1 cellular context compared by ENCODE assay signal in the genomic region with DNA sequence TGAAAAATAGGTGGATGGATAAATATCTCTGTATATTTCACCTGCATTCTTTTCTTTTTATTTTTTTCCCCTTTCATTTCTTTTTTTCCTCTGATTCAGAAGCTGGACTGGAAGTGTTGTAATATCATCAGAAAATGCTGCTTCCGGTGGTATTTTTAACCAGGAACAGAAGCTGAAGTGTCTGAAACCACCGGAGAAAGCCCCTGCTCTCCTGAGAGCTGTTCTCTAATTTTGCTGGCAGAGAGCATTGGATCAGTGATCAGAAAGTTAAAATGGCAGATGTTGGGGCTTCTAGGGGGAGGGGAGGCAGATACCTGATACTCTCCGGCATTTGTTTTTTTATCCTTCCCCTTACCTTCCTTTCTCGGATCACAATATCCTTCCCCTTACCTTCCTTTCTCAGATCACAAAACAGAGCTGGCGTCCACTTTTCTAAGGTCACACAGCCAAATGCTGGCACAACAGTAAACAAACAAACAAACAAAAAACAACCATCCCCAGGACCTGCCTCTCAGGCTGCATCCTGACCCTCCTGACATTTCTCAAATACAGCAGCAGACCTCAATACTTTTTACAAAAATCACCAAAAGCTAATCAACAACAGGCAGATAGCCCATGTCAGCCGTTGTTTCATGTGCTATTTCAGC.
TF ChIP-seq lines count a peak whose summit lies in the region.

No MANE protein-coding gene starts in this region.

TF ChIP-seq in GM12878, 131 proteins besides CTCF, POLR2A, EP300 and RAD21 (continued from another document and continues in another):
- TF ChIP-seq, protein P1, sequence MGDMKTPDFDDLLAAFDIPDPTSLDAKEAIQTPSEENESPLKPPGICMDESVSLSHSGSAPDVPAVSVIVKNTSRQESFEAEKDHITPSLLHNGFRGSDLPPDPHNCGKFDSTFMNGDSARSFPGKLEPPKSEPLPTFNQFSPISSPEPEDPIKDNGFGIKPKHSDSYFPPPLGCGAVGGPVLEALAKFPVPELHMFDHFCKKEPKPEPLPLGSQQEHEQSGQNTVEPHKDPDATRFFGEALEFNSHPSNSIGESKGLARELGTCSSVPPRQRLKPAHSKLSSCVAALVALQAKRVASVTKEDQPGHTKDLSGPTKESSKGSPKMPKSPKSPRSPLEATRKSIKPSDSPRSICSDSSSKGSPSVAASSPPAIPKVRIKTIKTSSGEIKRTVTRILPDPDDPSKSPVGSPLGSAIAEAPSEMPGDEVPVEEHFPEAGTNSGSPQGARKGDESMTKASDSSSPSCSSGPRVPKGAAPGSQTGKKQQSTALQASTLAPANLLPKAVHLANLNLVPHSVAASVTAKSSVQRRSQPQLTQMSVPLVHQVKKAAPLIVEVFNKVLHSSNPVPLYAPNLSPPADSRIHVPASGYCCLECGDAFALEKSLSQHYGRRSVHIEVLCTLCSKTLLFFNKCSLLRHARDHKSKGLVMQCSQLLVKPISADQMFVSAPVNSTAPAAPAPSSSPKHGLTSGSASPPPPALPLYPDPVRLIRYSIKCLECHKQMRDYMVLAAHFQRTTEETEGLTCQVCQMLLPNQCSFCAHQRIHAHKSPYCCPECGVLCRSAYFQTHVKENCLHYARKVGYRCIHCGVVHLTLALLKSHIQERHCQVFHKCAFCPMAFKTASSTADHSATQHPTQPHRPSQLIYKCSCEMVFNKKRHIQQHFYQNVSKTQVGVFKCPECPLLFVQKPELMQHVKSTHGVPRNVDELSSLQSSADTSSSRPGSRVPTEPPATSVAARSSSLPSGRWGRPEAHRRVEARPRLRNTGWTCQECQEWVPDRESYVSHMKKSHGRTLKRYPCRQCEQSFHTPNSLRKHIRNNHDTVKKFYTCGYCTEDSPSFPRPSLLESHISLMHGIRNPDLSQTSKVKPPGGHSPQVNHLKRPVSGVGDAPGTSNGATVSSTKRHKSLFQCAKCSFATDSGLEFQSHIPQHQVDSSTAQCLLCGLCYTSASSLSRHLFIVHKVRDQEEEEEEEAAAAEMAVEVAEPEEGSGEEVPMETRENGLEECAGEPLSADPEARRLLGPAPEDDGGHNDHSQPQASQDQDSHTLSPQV (IDR thresholded peaks at IDR 0.05) = 0 out of 2 replicates have a peak, but pooled peaks have one; percentile 13
- no peak for TF ChIP-seq TCF7 (IDR thresholded peaks at IDR 0.05; ENCODE audit: borderline replicate concordance)
- TF ChIP-seq BHLHE40 (IDR thresholded peaks at IDR 0.05; ENCODE audit: borderline replicate concordance in 1 of 2, low read depth in 2 of 2, low read length in 1 of 2) = no peak
- no peak for TF ChIP-seq SP1 (IDR thresholded peaks at IDR 0.05; ENCODE audit: low read depth, low read length)
- TF ChIP-seq, protein P2, sequence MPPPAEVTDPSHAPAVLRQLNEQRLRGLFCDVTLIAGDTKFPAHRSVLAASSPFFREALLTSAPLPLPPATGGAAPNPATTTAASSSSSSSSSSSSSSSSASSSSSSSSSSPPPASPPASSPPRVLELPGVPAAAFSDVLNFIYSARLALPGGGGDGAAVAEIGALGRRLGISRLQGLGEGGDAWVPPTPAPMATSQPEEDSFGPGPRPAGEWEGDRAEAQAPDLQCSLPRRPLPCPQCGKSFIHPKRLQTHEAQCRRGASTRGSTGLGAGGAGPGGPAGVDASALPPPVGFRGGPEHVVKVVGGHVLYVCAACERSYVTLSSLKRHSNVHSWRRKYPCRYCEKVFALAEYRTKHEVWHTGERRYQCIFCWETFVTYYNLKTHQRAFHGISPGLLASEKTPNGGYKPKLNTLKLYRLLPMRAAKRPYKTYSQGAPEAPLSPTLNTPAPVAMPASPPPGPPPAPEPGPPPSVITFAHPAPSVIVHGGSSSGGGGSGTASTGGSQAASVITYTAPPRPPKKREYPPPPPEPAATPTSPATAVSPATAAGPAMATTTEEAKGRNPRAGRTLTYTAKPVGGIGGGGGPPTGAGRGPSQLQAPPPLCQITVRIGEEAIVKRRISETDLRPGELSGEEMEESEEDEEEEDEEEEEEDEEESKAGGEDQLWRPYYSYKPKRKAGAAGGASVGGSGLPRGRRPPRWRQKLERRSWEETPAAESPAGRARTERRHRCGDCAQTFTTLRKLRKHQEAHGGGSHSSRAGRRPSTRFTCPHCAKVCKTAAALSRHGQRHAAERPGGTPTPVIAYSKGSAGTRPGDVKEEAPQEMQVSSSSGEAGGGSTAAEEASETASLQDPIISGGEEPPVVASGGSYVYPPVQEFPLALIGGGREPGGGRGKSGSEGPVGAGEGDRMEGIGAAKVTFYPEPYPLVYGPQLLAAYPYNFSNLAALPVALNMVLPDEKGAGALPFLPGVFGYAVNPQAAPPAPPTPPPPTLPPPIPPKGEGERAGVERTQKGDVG (CRISPR knock-in tag; IDR thresholded peaks at IDR 0.05) = no peak
- peak; percentile 78 to 85 for TF ChIP-seq IKZF2 (IDR thresholded peaks at IDR 0.05)
- no peak for TF ChIP-seq ZNF622 (IDR thresholded peaks at IDR 0.05)
- no peak; the same call in 1 of the 2 replicates for TF ChIP-seq STAT1 (conservative IDR thresholded peaks at IDR 0.05)
- no peak for TF ChIP-seq KAT2A (conservative IDR thresholded peaks at IDR 0.05; ENCODE audit: control insufficient read depth, low read depth, low read length)
- TF ChIP-seq BMI1 (IDR thresholded peaks at IDR 0.05; ENCODE audit: borderline replicate concordance) = no peak
- peak; percentile 95 to 96 for TF ChIP-seq ETV6 (conservative IDR thresholded peaks at IDR 0.05 in 1 of 2, IDR thresholded peaks at IDR 0.05 in 1 of 2; ENCODE audit: borderline replicate concordance in 1 of 2, low read depth in 1 of 2)
- no peak for TF ChIP-seq POLR2AphosphoS2 (IDR thresholded peaks at IDR 0.05; ENCODE audit: low read depth, low read length)
- no peak for TF ChIP-seq EGR1 (IDR thresholded peaks at IDR 0.05; ENCODE audit: borderline replicate concordance in 1 of 2, low read depth in 2 of 2, low read length in 2 of 2)
- TF ChIP-seq, protein P3, sequence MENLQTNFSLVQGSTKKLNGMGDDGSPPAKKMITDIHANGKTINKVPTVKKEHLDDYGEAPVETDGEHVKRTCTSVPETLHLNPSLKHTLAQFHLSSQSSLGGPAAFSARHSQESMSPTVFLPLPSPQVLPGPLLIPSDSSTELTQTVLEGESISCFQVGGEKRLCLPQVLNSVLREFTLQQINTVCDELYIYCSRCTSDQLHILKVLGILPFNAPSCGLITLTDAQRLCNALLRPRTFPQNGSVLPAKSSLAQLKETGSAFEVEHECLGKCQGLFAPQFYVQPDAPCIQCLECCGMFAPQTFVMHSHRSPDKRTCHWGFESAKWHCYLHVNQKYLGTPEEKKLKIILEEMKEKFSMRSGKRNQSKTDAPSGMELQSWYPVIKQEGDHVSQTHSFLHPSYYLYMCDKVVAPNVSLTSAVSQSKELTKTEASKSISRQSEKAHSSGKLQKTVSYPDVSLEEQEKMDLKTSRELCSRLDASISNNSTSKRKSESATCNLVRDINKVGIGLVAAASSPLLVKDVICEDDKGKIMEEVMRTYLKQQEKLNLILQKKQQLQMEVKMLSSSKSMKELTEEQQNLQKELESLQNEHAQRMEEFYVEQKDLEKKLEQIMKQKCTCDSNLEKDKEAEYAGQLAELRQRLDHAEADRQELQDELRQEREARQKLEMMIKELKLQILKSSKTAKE (IDR thresholded peaks at IDR 0.05; ENCODE audit: low read depth, poor library complexity, severe bottlenecking) = peak; percentile 55
- no peak for TF ChIP-seq MXI1 (IDR thresholded peaks at IDR 0.05; ENCODE audit: low read depth, low read length)
- no peak for TF ChIP-seq NRF1 (conservative IDR thresholded peaks at IDR 0.05; ENCODE audit: low read depth, low read length)
- peak; percentile 71; the same call in 1 of the 2 replicates for TF ChIP-seq KDM1A (IDR thresholded peaks at IDR 0.05; ENCODE audit: borderline replicate concordance)
- peak; percentile 17; the same call in 1 of the 2 replicates for TF ChIP-seq BCL11A (IDR thresholded peaks at IDR 0.05; ENCODE audit: low read depth, low read length)
- peak; percentile 45; the same call in 1 of the 2 replicates for TF ChIP-seq SPI1 (IDR thresholded peaks at IDR 0.05; ENCODE audit: borderline replicate concordance, insufficient read depth, low read depth, low read length)
- TF ChIP-seq SMAD1 (IDR thresholded peaks at IDR 0.05; ENCODE audit: low read depth, partially characterized antibody) = peak; percentile 29
- TF ChIP-seq, protein P4, sequence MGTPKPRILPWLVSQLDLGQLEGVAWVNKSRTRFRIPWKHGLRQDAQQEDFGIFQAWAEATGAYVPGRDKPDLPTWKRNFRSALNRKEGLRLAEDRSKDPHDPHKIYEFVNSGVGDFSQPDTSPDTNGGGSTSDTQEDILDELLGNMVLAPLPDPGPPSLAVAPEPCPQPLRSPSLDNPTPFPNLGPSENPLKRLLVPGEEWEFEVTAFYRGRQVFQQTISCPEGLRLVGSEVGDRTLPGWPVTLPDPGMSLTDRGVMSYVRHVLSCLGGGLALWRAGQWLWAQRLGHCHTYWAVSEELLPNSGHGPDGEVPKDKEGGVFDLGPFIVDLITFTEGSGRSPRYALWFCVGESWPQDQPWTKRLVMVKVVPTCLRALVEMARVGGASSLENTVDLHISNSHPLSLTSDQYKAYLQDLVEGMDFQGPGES (IDR thresholded peaks at IDR 0.05) = 0 out of 2 replicates have a peak, but pooled peaks have one; percentile 20
- TF ChIP-seq JUND (IDR thresholded peaks at IDR 0.05; ENCODE audit: low read depth, low read length) = no peak
- TF ChIP-seq, protein P5, sequence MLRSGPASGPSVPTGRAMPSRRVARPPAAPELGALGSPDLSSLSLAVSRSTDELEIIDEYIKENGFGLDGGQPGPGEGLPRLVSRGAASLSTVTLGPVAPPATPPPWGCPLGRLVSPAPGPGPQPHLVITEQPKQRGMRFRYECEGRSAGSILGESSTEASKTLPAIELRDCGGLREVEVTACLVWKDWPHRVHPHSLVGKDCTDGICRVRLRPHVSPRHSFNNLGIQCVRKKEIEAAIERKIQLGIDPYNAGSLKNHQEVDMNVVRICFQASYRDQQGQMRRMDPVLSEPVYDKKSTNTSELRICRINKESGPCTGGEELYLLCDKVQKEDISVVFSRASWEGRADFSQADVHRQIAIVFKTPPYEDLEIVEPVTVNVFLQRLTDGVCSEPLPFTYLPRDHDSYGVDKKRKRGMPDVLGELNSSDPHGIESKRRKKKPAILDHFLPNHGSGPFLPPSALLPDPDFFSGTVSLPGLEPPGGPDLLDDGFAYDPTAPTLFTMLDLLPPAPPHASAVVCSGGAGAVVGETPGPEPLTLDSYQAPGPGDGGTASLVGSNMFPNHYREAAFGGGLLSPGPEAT (IDR thresholded peaks at IDR 0.05; ENCODE audit: low read depth) = peak; percentile 90
- TF ChIP-seq NFIC (IDR thresholded peaks at IDR 0.05; ENCODE audit: low read depth, low read length) = peak; percentile 89
- no peak for TF ChIP-seq WRNIP1 (IDR thresholded peaks at IDR 0.05; ENCODE audit: borderline replicate concordance, low read depth, low read length)
- 0 out of 2 replicates have a peak, but pooled peaks have one; percentile 8 for TF ChIP-seq IRF4 (IDR thresholded peaks at IDR 0.05; ENCODE audit: low read depth, low read length)
- no peak for TF ChIP-seq HDAC2 (IDR thresholded peaks at IDR 0.05)
- no peak for TF ChIP-seq SRF (IDR thresholded peaks at IDR 0.05; ENCODE audit: low read depth in 2 of 2, low read length in 2 of 2)
- TF ChIP-seq, protein P6, sequence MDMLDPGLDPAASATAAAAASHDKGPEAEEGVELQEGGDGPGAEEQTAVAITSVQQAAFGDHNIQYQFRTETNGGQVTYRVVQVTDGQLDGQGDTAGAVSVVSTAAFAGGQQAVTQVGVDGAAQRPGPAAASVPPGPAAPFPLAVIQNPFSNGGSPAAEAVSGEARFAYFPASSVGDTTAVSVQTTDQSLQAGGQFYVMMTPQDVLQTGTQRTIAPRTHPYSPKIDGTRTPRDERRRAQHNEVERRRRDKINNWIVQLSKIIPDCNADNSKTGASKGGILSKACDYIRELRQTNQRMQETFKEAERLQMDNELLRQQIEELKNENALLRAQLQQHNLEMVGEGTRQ (IDR thresholded peaks at IDR 0.05; ENCODE audit: borderline replicate concordance, low read depth, low read length) = no peak
- TF ChIP-seq, protein P7, sequence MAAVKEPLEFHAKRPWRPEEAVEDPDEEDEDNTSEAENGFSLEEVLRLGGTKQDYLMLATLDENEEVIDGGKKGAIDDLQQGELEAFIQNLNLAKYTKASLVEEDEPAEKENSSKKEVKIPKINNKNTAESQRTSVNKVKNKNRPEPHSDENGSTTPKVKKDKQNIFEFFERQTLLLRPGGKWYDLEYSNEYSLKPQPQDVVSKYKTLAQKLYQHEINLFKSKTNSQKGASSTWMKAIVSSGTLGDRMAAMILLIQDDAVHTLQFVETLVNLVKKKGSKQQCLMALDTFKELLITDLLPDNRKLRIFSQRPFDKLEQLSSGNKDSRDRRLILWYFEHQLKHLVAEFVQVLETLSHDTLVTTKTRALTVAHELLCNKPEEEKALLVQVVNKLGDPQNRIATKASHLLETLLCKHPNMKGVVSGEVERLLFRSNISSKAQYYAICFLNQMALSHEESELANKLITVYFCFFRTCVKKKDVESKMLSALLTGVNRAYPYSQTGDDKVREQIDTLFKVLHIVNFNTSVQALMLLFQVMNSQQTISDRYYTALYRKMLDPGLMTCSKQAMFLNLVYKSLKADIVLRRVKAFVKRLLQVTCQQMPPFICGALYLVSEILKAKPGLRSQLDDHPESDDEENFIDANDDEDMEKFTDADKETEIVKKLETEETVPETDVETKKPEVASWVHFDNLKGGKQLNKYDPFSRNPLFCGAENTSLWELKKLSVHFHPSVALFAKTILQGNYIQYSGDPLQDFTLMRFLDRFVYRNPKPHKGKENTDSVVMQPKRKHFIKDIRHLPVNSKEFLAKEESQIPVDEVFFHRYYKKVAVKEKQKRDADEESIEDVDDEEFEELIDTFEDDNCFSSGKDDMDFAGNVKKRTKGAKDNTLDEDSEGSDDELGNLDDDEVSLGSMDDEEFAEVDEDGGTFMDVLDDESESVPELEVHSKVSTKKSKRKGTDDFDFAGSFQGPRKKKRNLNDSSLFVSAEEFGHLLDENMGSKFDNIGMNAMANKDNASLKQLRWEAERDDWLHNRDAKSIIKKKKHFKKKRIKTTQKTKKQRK (IDR thresholded peaks at IDR 0.05; ENCODE audit: low read depth, low read length) = no peak
- peak; percentile 85 for TF ChIP-seq MEF2A (IDR thresholded peaks at IDR 0.05; ENCODE audit: insufficient read depth, low read depth, low read length)
- TF ChIP-seq, protein P8, sequence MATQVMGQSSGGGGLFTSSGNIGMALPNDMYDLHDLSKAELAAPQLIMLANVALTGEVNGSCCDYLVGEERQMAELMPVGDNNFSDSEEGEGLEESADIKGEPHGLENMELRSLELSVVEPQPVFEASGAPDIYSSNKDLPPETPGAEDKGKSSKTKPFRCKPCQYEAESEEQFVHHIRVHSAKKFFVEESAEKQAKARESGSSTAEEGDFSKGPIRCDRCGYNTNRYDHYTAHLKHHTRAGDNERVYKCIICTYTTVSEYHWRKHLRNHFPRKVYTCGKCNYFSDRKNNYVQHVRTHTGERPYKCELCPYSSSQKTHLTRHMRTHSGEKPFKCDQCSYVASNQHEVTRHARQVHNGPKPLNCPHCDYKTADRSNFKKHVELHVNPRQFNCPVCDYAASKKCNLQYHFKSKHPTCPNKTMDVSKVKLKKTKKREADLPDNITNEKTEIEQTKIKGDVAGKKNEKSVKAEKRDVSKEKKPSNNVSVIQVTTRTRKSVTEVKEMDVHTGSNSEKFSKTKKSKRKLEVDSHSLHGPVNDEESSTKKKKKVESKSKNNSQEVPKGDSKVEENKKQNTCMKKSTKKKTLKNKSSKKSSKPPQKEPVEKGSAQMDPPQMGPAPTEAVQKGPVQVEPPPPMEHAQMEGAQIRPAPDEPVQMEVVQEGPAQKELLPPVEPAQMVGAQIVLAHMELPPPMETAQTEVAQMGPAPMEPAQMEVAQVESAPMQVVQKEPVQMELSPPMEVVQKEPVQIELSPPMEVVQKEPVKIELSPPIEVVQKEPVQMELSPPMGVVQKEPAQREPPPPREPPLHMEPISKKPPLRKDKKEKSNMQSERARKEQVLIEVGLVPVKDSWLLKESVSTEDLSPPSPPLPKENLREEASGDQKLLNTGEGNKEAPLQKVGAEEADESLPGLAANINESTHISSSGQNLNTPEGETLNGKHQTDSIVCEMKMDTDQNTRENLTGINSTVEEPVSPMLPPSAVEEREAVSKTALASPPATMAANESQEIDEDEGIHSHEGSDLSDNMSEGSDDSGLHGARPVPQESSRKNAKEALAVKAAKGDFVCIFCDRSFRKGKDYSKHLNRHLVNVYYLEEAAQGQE (IDR thresholded peaks at IDR 0.05; ENCODE audit: low read depth, low read length) = 0 out of 2 replicates have a peak, but pooled peaks have one; percentile 22
